Comparison of ENCODE assay signal across 1 cellular context in genomic region chr2:187718092-187718491, GRCh38.
TF ChIP-seq lines count a peak whose summit lies in the region.

No MANE protein-coding gene starts in this region.

TF ChIP-seq in H1, 55 proteins besides CTCF, POLR2A, EP300 and RAD21:
- TF ChIP-seq CHD1 (IDR thresholded peaks at IDR 0.05; ENCODE audit: low read depth, low read length) = no peak
- TF ChIP-seq SAP30 (IDR thresholded peaks at IDR 0.05; ENCODE audit: insufficient read depth, insufficient replicate concordance, low read length) = no peak
- TF ChIP-seq, protein P1, sequence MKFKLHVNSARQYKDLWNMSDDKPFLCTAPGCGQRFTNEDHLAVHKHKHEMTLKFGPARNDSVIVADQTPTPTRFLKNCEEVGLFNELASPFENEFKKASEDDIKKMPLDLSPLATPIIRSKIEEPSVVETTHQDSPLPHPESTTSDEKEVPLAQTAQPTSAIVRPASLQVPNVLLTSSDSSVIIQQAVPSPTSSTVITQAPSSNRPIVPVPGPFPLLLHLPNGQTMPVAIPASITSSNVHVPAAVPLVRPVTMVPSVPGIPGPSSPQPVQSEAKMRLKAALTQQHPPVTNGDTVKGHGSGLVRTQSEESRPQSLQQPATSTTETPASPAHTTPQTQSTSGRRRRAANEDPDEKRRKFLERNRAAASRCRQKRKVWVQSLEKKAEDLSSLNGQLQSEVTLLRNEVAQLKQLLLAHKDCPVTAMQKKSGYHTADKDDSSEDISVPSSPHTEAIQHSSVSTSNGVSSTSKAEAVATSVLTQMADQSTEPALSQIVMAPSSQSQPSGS (IDR thresholded peaks at IDR 0.05; ENCODE audit: low read length) = no peak
